In genomic region chr14:101120636-101121398, GRCh38 we compare ENCODE assay signal across 8 cellular contexts.
DNase-seq lines count a peak whose midpoint lies in the region; ATAC-seq and TF ChIP-seq lines count a peak whose summit lies in the region.

No MANE protein-coding gene starts in this region.

- H3K27ac Mint-ChIP-seq in central memory CD8-positive, alpha-beta T cell (ENCODE audit: low read depth): no peak overlapping the region
- no peak overlapping the region for H3K27ac Mint-ChIP-seq in nephron progenitor cell

- no peaks in the 10 kb centered on the region for H3K9me3 ChIP-seq in osteoblast (ENCODE audit: low read depth, low read length)

- H3K36me3 Mint-ChIP-seq in central memory CD8-positive, alpha-beta T cell (ENCODE audit: insufficient read depth): no peaks in the 10 kb centered on the region
- H3K36me3 Mint-ChIP-seq in nephron progenitor cell (ENCODE audit: low read depth): no peaks in the 10 kb centered on the region

- DNase-seq in GDM1 (lab: John Stamatoyannopoulos, UW): peak; percentile 78
- DNase-seq in NB4 (ENCODE audit: low read depth): peak; percentile 89
- no peak for DNase-seq in central memory CD8-positive, alpha-beta T cell (ENCODE audit: low spot score in 2 of 2)
- DNase-seq in osteoblast (ENCODE audit: insufficient read length, low spot score, missing footprints): peak; percentile 65
- DNase-seq in occipital lobe (lab: John Stamatoyannopoulos, UW): no peak
- DNase-seq in nephron progenitor cell: no peak

- H3K27ac ChIP-seq in osteoblast (ENCODE audit: low read depth, low read length): no peak overlapping the region

- H2AFZ ChIP-seq in osteoblast (ENCODE audit: low read length): no peak overlapping the region

- no peaks in the 10 kb centered on the region for H3K9me3 Mint-ChIP-seq in central memory CD8-positive, alpha-beta T cell
- no peaks in the 10 kb centered on the region for H3K9me3 Mint-ChIP-seq in nephron progenitor cell

- no peak for TF ChIP-seq CTCF in NB4 (IDR thresholded peaks at IDR 0.05; ENCODE audit: low read depth, low read length)
- no peak for TF ChIP-seq CTCF in osteoblast (IDR thresholded peaks at IDR 0.05; ENCODE audit: extremely low read depth, low read depth, low read length)
- TF ChIP-seq CTCF in nephron progenitor cell (IDR thresholded peaks at IDR 0.05): no peak

- H3K4me1 Mint-ChIP-seq in central memory CD8-positive, alpha-beta T cell: no peaks in the 10 kb centered on the region
- H3K4me1 Mint-ChIP-seq in nephron progenitor cell: peaks cover 42% of the 10 kb centered on the region

- H4K20me1 ChIP-seq in osteoblast (ENCODE audit: insufficient read depth, low read length): no peaks in the 10 kb centered on the region

- H3K4me3 ChIP-seq in NB4 (ENCODE audit: low read depth, low read length) (peak overlapping the region; percentile 55), osteoblast (ENCODE audit: insufficient read depth, low read length) (no peak overlapping the region)

- H3K27me3 Mint-ChIP-seq in central memory CD8-positive, alpha-beta T cell: peaks cover 33% of the 10 kb centered on the region
- peaks cover 26% of the 10 kb centered on the region for H3K27me3 Mint-ChIP-seq in nephron progenitor cell (ENCODE audit: low read depth, poor library complexity)

- H3K36me3 ChIP-seq in osteoblast (ENCODE audit: insufficient read depth, low read length): no peaks in the 10 kb centered on the region

- no peaks in the 10 kb centered on the region for H3K79me2 ChIP-seq in osteoblast (ENCODE audit: insufficient read depth, low read length)

- ATAC-seq in central memory CD8-positive, alpha-beta T cell (replicated peaks; ENCODE audit: extremely low read depth, poor library complexity, severe bottlenecking): no peak
- ATAC-seq in GM21737 (IDR thresholded peaks at IDR 0.05; ENCODE audit: unreplicated experiment) (no peak), GM21619 (IDR thresholded peaks at IDR 0.05; ENCODE audit: unreplicated experiment) (no peak)

- peaks cover 6% of the 10 kb centered on the region for H3K4me1 ChIP-seq in osteoblast (ENCODE audit: insufficient read depth, low read length)

- peak overlapping the region; percentile 42 for H3K4me3 Mint-ChIP-seq in central memory CD8-positive, alpha-beta T cell
- H3K4me3 Mint-ChIP-seq in nephron progenitor cell: no peak overlapping the region

- no peak for TF ChIP-seq POLR2A in NB4 (IDR thresholded peaks at IDR 0.05; ENCODE audit: extremely low read depth, insufficient read length)

- H3K27me3 ChIP-seq in osteoblast (ENCODE audit: insufficient read depth, low read length): peaks cover 6% of the 10 kb centered on the region

- no peak overlapping the region for H3K4me2 ChIP-seq in osteoblast (ENCODE audit: insufficient read depth, low read length)

Comparison
In these comparisons a context has a peak if more than half of its experiments do, and no peak if none do; other contexts are left out.
1. DNase-seq: peak in GDM1 (single experiment), NB4 (single experiment) and osteoblast (single experiment); none in central memory CD8-positive, alpha-beta T cell (0 of 2), occipital lobe (single experiment) and nephron progenitor cell (single experiment).